ENCODE assay signal across 1 cellular context in the genomic region with DNA sequence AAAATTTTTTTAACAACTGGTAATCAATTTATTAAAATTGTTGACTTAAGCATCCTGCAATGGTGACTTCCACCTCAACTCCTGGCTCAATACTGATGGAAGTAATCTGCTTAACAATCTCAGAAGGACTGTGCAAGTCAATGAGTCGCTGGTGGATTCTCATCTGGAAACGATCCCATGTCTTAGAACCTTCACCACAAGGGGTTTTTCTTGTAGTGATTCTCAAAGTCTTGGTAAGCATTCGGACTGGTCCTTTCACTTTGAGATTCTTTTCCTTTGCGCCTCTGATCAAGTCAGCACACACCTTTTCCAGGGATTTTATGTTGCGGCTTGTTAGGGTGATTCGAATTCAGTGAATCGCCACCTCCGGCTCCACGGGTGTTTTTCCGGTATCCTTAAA. TPM values are rescaled to one million over a fixed set of nuclear protein-coding genes. Genes with fewer than 3 reads are reported as not detected.
"Had no signal": no experiment of that assay in that cellular context is flagged by ENCODE, and none has a peak within 500 bp of the region (broad histone marks: within the 10 kb centered on the region; RNA-seq: fewer than 3 reads in every experiment).

No MANE protein-coding gene starts in this region.

RNA-seq across cellular contexts. Expression of a gene that starts 4.9 kb away (rescaled TPM):
- polyA plus RNA-seq: neural cell had no signal
